9 cellular contexts compared by ENCODE assay signal in the genomic region with DNA sequence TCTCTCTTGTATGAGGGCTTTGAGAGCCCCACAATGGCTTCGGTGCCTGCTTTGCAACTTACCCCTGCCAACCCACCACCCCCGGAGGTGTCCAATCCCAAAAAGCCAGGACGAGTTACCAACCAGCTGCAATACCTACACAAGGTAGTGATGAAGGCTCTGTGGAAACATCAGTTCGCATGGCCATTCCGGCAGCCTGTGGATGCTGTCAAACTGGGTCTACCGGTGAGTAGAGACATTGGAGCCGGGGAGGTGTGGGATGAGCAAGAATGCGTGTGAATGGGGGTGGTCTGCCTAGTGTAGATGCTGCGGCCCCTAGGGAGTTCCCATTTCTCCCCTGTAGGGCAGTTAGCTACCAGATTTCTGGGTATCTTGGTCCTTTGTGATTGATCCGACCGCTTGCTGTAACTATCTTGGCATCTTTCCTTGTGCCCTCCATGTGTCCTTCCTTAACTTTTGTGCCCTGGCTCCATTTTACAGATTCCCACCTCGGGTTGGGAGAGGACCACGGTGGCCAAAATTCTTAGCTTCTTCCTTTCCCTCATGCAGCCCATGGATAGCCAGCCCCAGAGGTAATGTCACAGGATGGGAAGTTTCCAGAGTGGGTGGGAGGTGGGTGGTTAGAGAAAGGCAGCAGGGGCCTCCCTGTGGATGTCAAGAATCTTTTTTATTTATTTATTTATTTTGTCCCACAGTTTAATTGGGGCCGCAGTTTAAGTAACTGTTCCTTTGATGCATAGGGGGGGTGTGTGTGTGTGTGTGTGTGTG. TPM values are rescaled to one million over a fixed set of nuclear protein-coding genes. Genes with fewer than 3 reads are reported as not detected.
DNase-seq lines count a peak whose midpoint lies in the region; ATAC-seq and FAIRE-seq lines count a peak whose summit lies in the region.
"Had no signal": no experiment of that assay in that cellular context is flagged by ENCODE, and none has a peak within 500 bp of the region (broad histone marks: within the 10 kb centered on the region; RNA-seq: fewer than 3 reads in every experiment).

No MANE protein-coding gene starts in this region.

- no peak for ATAC-seq in activated CD8-positive, alpha-beta T cell treated with anti-CD3 and anti-CD28 coated beads, Interleukin-2, amount 10 ng/mL, durations not matched to agents 7 days and 5 days

- POLR2A ChIA-PET in activated CD8-positive, alpha-beta T cell treated with anti-CD3 and anti-CD28 coated beads, Interleukin-2, amount 10 ng/mL, durations not matched to agents 7 days and 5 days (lab: Charles Lee), result interaction anchor here (0.9 to 10.6 kb wide), 10 partner anchors 9 to 142 kb away, joined by 3 to 381 read pairs (median 110); a partner anchor contains a TSS

- peak overlapping the region; percentile 99 for H3K4me3 ChIP-seq in iPS-18c (ENCODE audit: insufficient read depth, low read depth, low read length)
- H3K4me3 ChIP-seq in stomach smooth muscle (ENCODE audit: low read length in 2 of 2), result peak overlapping the region; percentile 91 to 99

- peaks cover 49% of the 10 kb centered on the region for H3K4me1 ChIP-seq in stomach smooth muscle (ENCODE audit: control insufficient read depth, insufficient read depth, low read length)

- no peak for FAIRE-seq in RCC 7860 (lab: Jason Lieb, UNC)

- no peaks in the 10 kb centered on the region for H3K27me3 Mint-ChIP-seq in T-helper 2 cell treated with Interferon-gamma antibody and Interleukin-4, amounts not matched to agents 5 μg/mL and 100 μg/mL, for 36 hours (ENCODE audit: low read depth)
- H3K27me3 Mint-ChIP-seq in activated CD8-positive, alpha-beta T cell treated with anti-CD3 and anti-CD28 coated beads, Interleukin-2, amount 10 ng/mL, durations not matched to agents 7 days and 5 days (ENCODE audit: low read depth), result no peaks in the 10 kb centered on the region

- peaks cover 94% of the 10 kb centered on the region for H3K36me3 Mint-ChIP-seq in T-helper 2 cell treated with Interferon-gamma antibody and Interleukin-4, amounts not matched to agents 5 μg/mL and 100 μg/mL, for 36 hours (ENCODE audit: low read depth)
- H3K36me3 Mint-ChIP-seq in activated CD8-positive, alpha-beta T cell treated with anti-CD3 and anti-CD28 coated beads, Interleukin-2, amount 10 ng/mL, durations not matched to agents 7 days and 5 days (ENCODE audit: low read depth), result peaks cover 98% of the 10 kb centered on the region

- peak overlapping the region; percentile 56 to 58 for H3K9ac ChIP-seq in stomach smooth muscle (ENCODE audit: low read length in 2 of 2)

- H3K27ac ChIP-seq in stomach smooth muscle (ENCODE audit: low read length), result peak overlapping the region; percentile 11

- peak overlapping the region; percentile 93 for H3K4me3 Mint-ChIP-seq in T-helper 2 cell treated with Interferon-gamma antibody and Interleukin-4, amounts not matched to agents 5 μg/mL and 100 μg/mL, for 36 hours
- peak overlapping the region; percentile 96 for H3K4me3 Mint-ChIP-seq in activated CD8-positive, alpha-beta T cell treated with anti-CD3 and anti-CD28 coated beads, Interleukin-2, amount 10 ng/mL, durations not matched to agents 7 days and 5 days

- peak overlapping the region; percentile 4 for H3K27ac Mint-ChIP-seq in T-helper 2 cell treated with Interferon-gamma antibody and Interleukin-4, amounts not matched to agents 5 μg/mL and 100 μg/mL, for 36 hours
- no peak overlapping the region for H3K27ac Mint-ChIP-seq in activated CD8-positive, alpha-beta T cell treated with anti-CD3 and anti-CD28 coated beads, Interleukin-2, amount 10 ng/mL, durations not matched to agents 7 days and 5 days

- DNase-seq in T-helper 2 cell treated with Interferon-gamma antibody and Interleukin-4, amounts not matched to agents 5 μg/mL and 100 μg/mL, for 36 hours (ENCODE audit: low spot score), result no peak
- DNase-seq in T-helper 2 cell (no peak), HuH-7.5 (ENCODE audit: low spot score) (no peak), RCC 7860 (ENCODE audit: low spot score) (no peak)
- no peak for DNase-seq in activated CD8-positive, alpha-beta T cell treated with anti-CD3 and anti-CD28 coated beads, Interleukin-2, amount 10 ng/mL, durations not matched to agents 7 days and 5 days
- DNase-seq in activated CD4-positive, CD25-positive, alpha-beta regulatory T cell (lab: John Stamatoyannopoulos, UW), result no peak
- DNase-seq: NCI-H1436 had no signal

- peaks cover 51 to 55% of the 10 kb centered on the region in 2 donors for H3K36me3 ChIP-seq in stomach smooth muscle (ENCODE audit: control insufficient read depth in 2 of 2, insufficient read depth in 2 of 2, low read length in 2 of 2)

- CTCF ChIA-PET in activated CD8-positive, alpha-beta T cell treated with anti-CD3 and anti-CD28 coated beads, Interleukin-2, amount 10 ng/mL, durations not matched to agents 7 days and 5 days (lab: Charles Lee), result interaction anchor here (1.1 to 15.9 kb wide), 10 partner anchors 11 to 136 kb away, joined by 3 to 442 read pairs (median 10); a partner anchor contains a TSS

- H3K9me3 Mint-ChIP-seq in T-helper 2 cell treated with Interferon-gamma antibody and Interleukin-4, amounts not matched to agents 5 μg/mL and 100 μg/mL, for 36 hours, result no peaks in the 10 kb centered on the region
- H3K9me3 Mint-ChIP-seq in activated CD8-positive, alpha-beta T cell treated with anti-CD3 and anti-CD28 coated beads, Interleukin-2, amount 10 ng/mL, durations not matched to agents 7 days and 5 days (ENCODE audit: insufficient read depth), result no peaks in the 10 kb centered on the region

- H3K27me3 ChIP-seq in stomach smooth muscle (ENCODE audit: control insufficient read depth in 1 of 2, insufficient read depth in 2 of 2, low read length in 2 of 2), result no peaks in the 10 kb centered on the region

- H3K9me3 ChIP-seq in iPS-18c (ENCODE audit: control insufficient read depth, insufficient read depth, low read length), result no peaks in the 10 kb centered on the region
- no peaks in the 10 kb centered on the region for H3K9me3 ChIP-seq in stomach smooth muscle (ENCODE audit: control insufficient read depth in 2 of 2, low read length in 2 of 2)

- peaks cover 30% of the 10 kb centered on the region for H3K4me1 Mint-ChIP-seq in T-helper 2 cell treated with Interferon-gamma antibody and Interleukin-4, amounts not matched to agents 5 μg/mL and 100 μg/mL, for 36 hours (ENCODE audit: low read depth)
- H3K4me1 Mint-ChIP-seq in activated CD8-positive, alpha-beta T cell treated with anti-CD3 and anti-CD28 coated beads, Interleukin-2, amount 10 ng/mL, durations not matched to agents 7 days and 5 days (ENCODE audit: low read depth), result peaks cover 39% of the 10 kb centered on the region

RNA-seq across cellular contexts. Expression of a gene that starts 6.3 kb away (rescaled TPM):
- total RNA-seq in activated CD8-positive, alpha-beta T cell treated with anti-CD3 and anti-CD28 coated beads, Interleukin-2, amount 10 ng/mL, durations not matched to agents 7 days and 5 days, result 100 to 1,000 TPM; 299 to 313 TPM

RNA-seq across cellular contexts. Expression of a gene that starts 21.8 kb away (rescaled TPM):
- total RNA-seq in activated CD8-positive, alpha-beta T cell treated with anti-CD3 and anti-CD28 coated beads, Interleukin-2, amount 10 ng/mL, durations not matched to agents 7 days and 5 days, result 10 to 100 TPM; 28.6 to 30.5 TPM

RNA-seq across cellular contexts. Expression of a gene that starts 33.9 kb away (rescaled TPM):
- total RNA-seq in activated CD8-positive, alpha-beta T cell treated with anti-CD3 and anti-CD28 coated beads, Interleukin-2, amount 10 ng/mL, durations not matched to agents 7 days and 5 days, result 10 to 100 TPM; 14.4 to 14.7 TPM

RNA-seq across cellular contexts. Expression of a gene that starts 34.7 kb away (rescaled TPM):
- 1 to 10 TPM; 3.3 to 4.2 TPM for total RNA-seq in activated CD8-positive, alpha-beta T cell treated with anti-CD3 and anti-CD28 coated beads, Interleukin-2, amount 10 ng/mL, durations not matched to agents 7 days and 5 days
